ENCODE assay signal across 27 cellular contexts in the genomic region with DNA sequence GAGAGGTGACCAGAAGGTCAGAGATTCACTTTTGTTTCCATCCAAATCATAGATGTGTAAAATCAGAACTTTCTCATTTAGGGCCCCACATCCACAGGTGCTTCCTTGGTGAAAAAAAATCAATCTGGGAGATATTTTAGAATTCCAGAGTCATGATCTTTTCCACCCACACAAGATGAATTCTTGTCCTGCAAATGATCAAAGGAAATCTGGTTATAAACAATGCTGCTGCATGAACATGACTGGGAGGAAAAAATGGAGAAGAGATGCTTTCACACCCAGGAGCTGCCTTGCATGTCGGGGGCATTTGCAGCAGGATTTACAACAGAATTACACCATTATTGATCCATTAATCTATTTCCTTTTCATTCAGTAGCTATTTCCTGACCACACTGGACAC.
"Had no signal": no experiment of that assay in that cellular context is flagged by ENCODE, and none has a peak within 500 bp of the region (broad histone marks: within the 10 kb centered on the region; RNA-seq: fewer than 3 reads in every experiment).

No MANE protein-coding gene starts in this region.

- H3K27ac Mint-ChIP-seq: activated CD4-positive, alpha-beta memory T cell treated with anti-CD3 and anti-CD28 coated beads for 36 hours; activated naive CD4-positive, alpha-beta T cell treated with anti-CD3 and anti-CD28 coated beads, Interleukin-2, amount 50 U/mL, for 72 hours; activated naive CD8-positive, alpha-beta T cell treated with anti-CD3 and anti-CD28 coated beads, Interleukin-2, amount 50 U/mL, for 24 hours had no signal

- H3K4me3 Mint-ChIP-seq: activated CD4-positive, alpha-beta memory T cell treated with anti-CD3 and anti-CD28 coated beads for 36 hours; activated CD4-positive, alpha-beta T cell treated with anti-CD3 and anti-CD28 coated beads, Interleukin-2, amount 10 ng/mL, durations not matched to agents 7 days and 5 days; activated naive CD8-positive, alpha-beta T cell treated with anti-CD3 and anti-CD28 coated beads, Interleukin-2, amount 50 U/mL, for 24 hours; activated T-cell treated with anti-CD3 and anti-CD28 coated beads, Interleukin-2, amount 50 U/mL, for 4 hours had no signal

- ATAC-seq: activated naive CD4-positive, alpha-beta T cell treated with anti-CD3 and anti-CD28 coated beads, Interleukin-2, amount 50 U/mL, for 72 hours; activated naive CD8-positive, alpha-beta T cell treated with anti-CD3 and anti-CD28 coated beads, Interleukin-2, amount 50 U/mL, for 24 hours; activated T-cell treated with anti-CD3 and anti-CD28 coated beads, Interleukin-2, amount 50 U/mL, for 4 hours; Panc1; Right ventricle myocardium inferior had no signal

- H3K36me3 Mint-ChIP-seq: activated CD4-positive, alpha-beta memory T cell treated with anti-CD3 and anti-CD28 coated beads for 36 hours; activated naive CD4-positive, alpha-beta T cell treated with anti-CD3 and anti-CD28 coated beads, Interleukin-2, amount 50 U/mL, for 72 hours had no signal

- H3K36me3 ChIP-seq: ascending aorta had no signal

- H3K27me3 ChIP-seq: ascending aorta had no signal

- H3K9me3 Mint-ChIP-seq: activated CD4-positive, alpha-beta memory T cell treated with anti-CD3 and anti-CD28 coated beads for 36 hours; activated CD4-positive, alpha-beta T cell treated with anti-CD3 and anti-CD28 coated beads, Interleukin-2, amount 10 ng/mL, durations not matched to agents 7 days and 5 days; activated naive CD8-positive, alpha-beta T cell treated with anti-CD3 and anti-CD28 coated beads, Interleukin-2, amount 50 U/mL, for 24 hours; activated T-cell treated with anti-CD3 and anti-CD28 coated beads, Interleukin-2, amount 50 U/mL, for 4 hours had no signal

- H3K9me3 ChIP-seq: ascending aorta had no signal

- DNase-seq: activated CD4-positive, alpha-beta memory T cell treated with anti-CD3 and anti-CD28 coated beads for 36 hours; activated CD4-positive, alpha-beta T cell treated with anti-CD3 and anti-CD28 coated beads, Interleukin-2, amount 10 ng/mL, durations not matched to agents 7 days and 5 days; activated CD4-positive, CD25-positive, alpha-beta regulatory T cell; activated CD8-positive, alpha-beta memory T cell treated with anti-CD3 and anti-CD28 coated beads for 24 hours; activated effector memory CD4-positive, alpha-beta T cell treated with anti-CD3 and anti-CD28 coated beads, Interleukin-2, amount 50 U/mL, for 16 hours; activated naive CD4-positive, alpha-beta T cell treated with Interleukin-2 at 50 U/mL for 16 hours; activated naive CD8-positive, alpha-beta T cell treated with anti-CD3 and anti-CD28 coated beads, Interleukin-2, amount 50 U/mL, for 24 hours; activated T-cell treated with anti-CD3 and anti-CD28 coated beads, Interleukin-2, amount 50 U/mL, for 4 hours; amniotic stem cell; KG1; NCI-H1092; NCI-H1417; NCI-H1930; NCI-H2171 treated with DMSO at 0.1 percent for 48 hours; NCI-H226; NCI-H510A; NCI-H69; NK-92 treated with Interleukin-12 subunit alpha and Interleukin-12 subunit beta, amount 100 ng/mL, for 24 hours; OCI-M1; RPMI8226; T-helper 1 cell had no signal

- H3K27ac ChIP-seq: ascending aorta, SK-N-MC, VCaP had no signal

- H3K4me1 Mint-ChIP-seq: activated CD4-positive, alpha-beta T cell treated with anti-CD3 and anti-CD28 coated beads, Interleukin-2, amount 10 ng/mL, durations not matched to agents 7 days and 5 days; activated naive CD8-positive, alpha-beta T cell treated with anti-CD3 and anti-CD28 coated beads, Interleukin-2, amount 50 U/mL, for 24 hours had no signal

- H3K4me3 ChIP-seq: ascending aorta, SK-N-MC had no signal
